Comparison of ENCODE assay signal across 11 cellular contexts in genomic region chr20:44153636-44154043, GRCh38. TPM values are rescaled to one million over a fixed set of nuclear protein-coding genes. Genes with fewer than 3 reads are reported as not detected.
DNase-seq lines count a peak whose midpoint lies in the region; ATAC-seq, FAIRE-seq and TF ChIP-seq lines count a peak whose summit lies in the region.
"Had no signal": no experiment of that assay in that cellular context is flagged by ENCODE, and none has a peak within 500 bp of the region (broad histone marks: within the 10 kb centered on the region; RNA-seq: fewer than 3 reads in every experiment).

No MANE protein-coding gene starts in this region.

- no peaks in the 10 kb centered on the region for H3K4me1 Mint-ChIP-seq in effector memory CD8-positive, alpha-beta T cell (ENCODE audit: low read depth in 2 of 2)
- H3K4me1 Mint-ChIP-seq: activated B cell treated with CpG ODN at 0.5 μM for 24 hours had no signal

- H3K9ac ChIP-seq in NT2/D1 (ENCODE audit: insufficient read length, low read depth) = peak overlapping the region; percentile 27
- no peak overlapping the region for H3K9ac ChIP-seq in trophoblast cell (ENCODE audit: low read length)

- peaks cover 6% of the 10 kb centered on the region for H3K79me2 ChIP-seq in trophoblast cell (ENCODE audit: control insufficient read depth, insufficient read depth, low read length, poor library complexity)

- peak overlapping the region; percentile 40 for H4K8ac ChIP-seq in trophoblast cell (ENCODE audit: low read depth, low read length)

- peak overlapping the region; percentile 81 for H3K14ac ChIP-seq in trophoblast cell (ENCODE audit: low read length)

- H3K27ac ChIP-seq in trophoblast cell (ENCODE audit: low read depth, low read length) = peak overlapping the region; percentile 35

- peak overlapping the region; percentile 10 for H3K18ac ChIP-seq in trophoblast cell (ENCODE audit: low read length)

- peak overlapping the region; percentile 80 for H2BK12ac ChIP-seq in trophoblast cell (ENCODE audit: low read length)

- H2BK120ac ChIP-seq in trophoblast cell (ENCODE audit: insufficient read depth, low read length, poor library complexity) = peak overlapping the region; percentile 73

- no peak overlapping the region for H3K23ac ChIP-seq in trophoblast cell (ENCODE audit: low read length)

- H3K27ac Mint-ChIP-seq in effector memory CD8-positive, alpha-beta T cell = no peak overlapping the region
- H3K27ac Mint-ChIP-seq: activated B cell treated with CpG ODN at 0.5 μM for 24 hours had no signal

- H3K9me3 ChIP-seq in NT2/D1 (ENCODE audit: insufficient read depth, low read length) (no peaks in the 10 kb centered on the region), trophoblast cell (ENCODE audit: insufficient read depth, low read depth, low read length) (no peaks in the 10 kb centered on the region)

- H3K27me3 ChIP-seq in NT2/D1 (ENCODE audit: insufficient read depth, insufficient read length) = no peaks in the 10 kb centered on the region
- H3K27me3 ChIP-seq in trophoblast cell (ENCODE audit: insufficient read depth, low read length) = no peaks in the 10 kb centered on the region

- H3K4me3 ChIP-seq in NT2/D1 (ENCODE audit: insufficient read length, low read depth) (no peak overlapping the region), trophoblast cell (ENCODE audit: low read depth, low read length) (no peak overlapping the region)

- H3K4me1 ChIP-seq in NT2/D1 (ENCODE audit: insufficient read depth, insufficient read length) (peaks cover 9% of the 10 kb centered on the region), trophoblast cell (ENCODE audit: control insufficient read depth in 1 of 2, insufficient read depth in 2 of 2, low read length in 2 of 2) (peaks cover 24 to 28% of the 10 kb centered on the region in 2 experiments)

- peak; percentile 43 for ATAC-seq in effector memory CD8-positive, alpha-beta T cell (replicated peaks)
- ATAC-seq in HG03521 (IDR thresholded peaks at IDR 0.05; ENCODE audit: unreplicated experiment) = no peak
- no peak for ATAC-seq in GM18868 (IDR thresholded peaks at IDR 0.05; ENCODE audit: unreplicated experiment)

- H3K79me1 ChIP-seq in trophoblast cell (ENCODE audit: low read length) = peaks cover 20% of the 10 kb centered on the region

- peak overlapping the region; percentile 50 for H2AK5ac ChIP-seq in trophoblast cell (ENCODE audit: low read length)

- DNase-seq in EL (peak; percentile 43), NT2/D1 (ENCODE audit: low read depth, low spot score) (no peak), trophoblast cell (peak; percentile 49 to 71), GM12892 (ENCODE audit: insufficient read length) (no peak), NCI-H146 (lab: John Stamatoyannopoulos, UW) (no peak)
- no peak for DNase-seq in effector memory CD8-positive, alpha-beta T cell
- DNase-seq: activated B cell treated with CpG ODN at 0.5 μM for 24 hours had no signal

- H3K9me3 Mint-ChIP-seq in effector memory CD8-positive, alpha-beta T cell = no peaks in the 10 kb centered on the region
- H3K9me3 Mint-ChIP-seq: activated B cell treated with CpG ODN at 0.5 μM for 24 hours, neural crest cell had no signal

- H3K4me2 ChIP-seq in trophoblast cell (ENCODE audit: low read length) = no peak overlapping the region

- peaks cover 2% of the 10 kb centered on the region for H3K36me3 Mint-ChIP-seq in effector memory CD8-positive, alpha-beta T cell (ENCODE audit: insufficient read depth)

- H3K27me3 Mint-ChIP-seq in effector memory CD8-positive, alpha-beta T cell = peaks cover 28 to 39% of the 10 kb centered on the region in 2 donors

- no peak overlapping the region for H3K4me3 Mint-ChIP-seq in effector memory CD8-positive, alpha-beta T cell
- H3K4me3 Mint-ChIP-seq: activated B cell treated with CpG ODN at 0.5 μM for 24 hours, neural crest cell had no signal

- peaks cover 52% of the 10 kb centered on the region for H3K36me3 ChIP-seq in NT2/D1 (ENCODE audit: insufficient read depth, insufficient read length, low read length)
- peaks cover 15 to 24% of the 10 kb centered on the region in 2 experiments for H3K36me3 ChIP-seq in trophoblast cell (ENCODE audit: control insufficient read depth in 1 of 2, insufficient read depth in 2 of 2, low read length in 2 of 2)

- no CpG with 5 or more reads among the region's 6 CpGs for WGBS in trophoblast cell (ENCODE audit: extremely low coverage, insufficient coverage, insufficient read length)

- H4K12ac ChIP-seq in trophoblast cell (ENCODE audit: low read depth, low read length) = no peak overlapping the region

- H2AFZ ChIP-seq in trophoblast cell (ENCODE audit: insufficient read depth, low read length, poor library complexity) = no peak overlapping the region

- FAIRE-seq in GM12892 (lab: Jason Lieb, UNC) = no peak
- FAIRE-seq: bronchial epithelial cell had no signal

- H4K91ac ChIP-seq in trophoblast cell (ENCODE audit: low read depth, low read length) = peak overlapping the region; percentile 74

- H3K4ac ChIP-seq in trophoblast cell (ENCODE audit: low read depth, low read length) = peak overlapping the region; percentile 30

- TF ChIP-seq POLR2A in GM12892 (IDR thresholded peaks at IDR 0.05; ENCODE audit: low read depth, low read length) = no peak

- H2BK5ac ChIP-seq in trophoblast cell (ENCODE audit: low read depth, low read length, poor library complexity) = peak overlapping the region; percentile 65

RNA-seq across cellular contexts. Expression of gene JPH2, which starts 33.3 kb away (rescaled TPM):
- 13.7 and 14.2 TPM in 2 replicates for polyA plus RNA-seq in trophoblast cell (2013)
- polyA plus RNA-seq in GM12892 (2012; ENCODE audit: missing spikeins) = not detected

RNA-seq across cellular contexts. Expression of gene OSER1, which starts 56.9 kb away (rescaled TPM):
- polyA plus RNA-seq in trophoblast cell (2013) = 61.8 and 64.9 TPM in 2 replicates
- 29.8 TPM for polyA plus RNA-seq in GM12892 (2012; ENCODE audit: missing spikeins)

Comparison
In these comparisons a context has a peak if more than half of its experiments do, and no peak if none do; other contexts are left out.
1. DNase-seq: peak in EL (single experiment) and trophoblast cell (2 of 2); none in NT2/D1 (single experiment), effector memory CD8-positive, alpha-beta T cell (0 of 3), GM12892 (single experiment) and NCI-H146 (single experiment).